12 cellular contexts compared by ENCODE assay signal in genomic region chr17:12730931-12731521, GRCh38. TPM values are rescaled to one million over a fixed set of nuclear protein-coding genes. Genes with fewer than 3 reads are reported as not detected.
A peak's percentile ranks its signal among the peaks of the same experiment; 100 is the strongest.
DNase-seq lines count a peak whose midpoint lies in the region; ATAC-seq and TF ChIP-seq lines count a peak whose summit lies in the region.
"Had no signal": no experiment of that assay in that cellular context is flagged by ENCODE, and none has a peak within 500 bp of the region (broad histone marks: within the 10 kb centered on the region; RNA-seq: fewer than 3 reads in every experiment).

No MANE protein-coding gene starts in this region.

- peak; percentile 79 for ATAC-seq in IMR-90 (ENCODE audit: low read depth)
- peak in 3 of 4 donors; percentile 46 to 58 (median 53) for ATAC-seq in right lobe of liver
- peak; percentile 50 to 83 for ATAC-seq in upper lobe of left lung (ENCODE audit: low FRiP score in 2 of 2)
- ATAC-seq in GM19455 (IDR thresholded peaks at IDR 0.05; ENCODE audit: unreplicated experiment): no peak
- ATAC-seq: T-helper 17 cell had no signal

- CTCF ChIA-PET in IMR-90 (lab: Yijun Ruan, JAX): interaction anchor here (0.8 to 1.2 kb wide), 2 partner anchors 11 to 373 kb away, joined by 3 to 4 read pairs; no protein-coding TSS in a partner anchor

- H3K18ac ChIP-seq in IMR-90 (ENCODE audit: low read depth, low read length): peak overlapping the region; percentile 19

- no peak overlapping the region for H3K14ac ChIP-seq in IMR-90 (replicated peaks; ENCODE audit: low read depth, low read length)

- no peaks in the 10 kb centered on the region for H3K9me3 ChIP-seq in IMR-90 (ENCODE audit: control insufficient read depth, insufficient read depth, low read length)
- no peaks in the 10 kb centered on the region for H3K9me3 ChIP-seq in right lobe of liver
- no peaks in the 10 kb centered on the region for H3K9me3 ChIP-seq in upper lobe of left lung
- no peaks in the 10 kb centered on the region for H3K9me3 ChIP-seq in testis

- no peak overlapping the region for H3K4me3 ChIP-seq in IMR-90 (ENCODE audit: insufficient read depth, low read depth, low read length)
- H3K4me3 ChIP-seq in right lobe of liver: no peak overlapping the region
- no peak overlapping the region for H3K4me3 ChIP-seq in upper lobe of left lung
- no peak overlapping the region for H3K4me3 ChIP-seq in testis

- TF ChIP-seq CTCF in IMR-90 (conservative IDR thresholded peaks at IDR 0.05; ENCODE audit: low read depth, low read length) (no peak), right lobe of liver (IDR thresholded peaks at IDR 0.05) (no peak), upper lobe of left lung (IDR thresholded peaks at IDR 0.05) (no peak), testis (IDR thresholded peaks at IDR 0.05) (no peak)

- H3K79me1 ChIP-seq in IMR-90 (ENCODE audit: low read depth in 1 of 2, low read length in 2 of 2): peaks cover 0 to 8% of the 10 kb centered on the region in 2 experiments; a peak in 1 of 4 replicates

- no peak overlapping the region for H4K8ac ChIP-seq in IMR-90 (ENCODE audit: low read depth in 2 of 2, low read length in 2 of 2)

- no peak overlapping the region for H3K56ac ChIP-seq in IMR-90 (ENCODE audit: extremely low read depth, insufficient read depth, low read length)

- 0 out of 2 replicates have a peak overlapping the region, but pooled peaks have one; percentile 27 for H3K4ac ChIP-seq in IMR-90 (ENCODE audit: low read depth, low read length)

- H4K91ac ChIP-seq in IMR-90 (ENCODE audit: insufficient read depth, low read depth, low read length): peak overlapping the region; percentile 44; the same call in 1 of the 2 replicates

- POLR2A ChIA-PET in IMR-90 (lab: Charles Lee; ENCODE audit: unreplicated experiment): no interaction called here

- 0 out of 2 replicates have a peak overlapping the region, but pooled peaks have one; percentile 19 for H3K23ac ChIP-seq in IMR-90 (ENCODE audit: low read depth, low read length)

- H3K27me3 ChIP-seq in IMR-90 (ENCODE audit: control insufficient read depth, insufficient read depth, low read length) (no peaks in the 10 kb centered on the region), right lobe of liver (no peaks in the 10 kb centered on the region), upper lobe of left lung (no peaks in the 10 kb centered on the region), testis (no peaks in the 10 kb centered on the region)

- no peak for TF ChIP-seq RAD21 in IMR-90 (IDR thresholded peaks at IDR 0.05; ENCODE audit: low read length)

- WGBS in IMR-90 (ENCODE audit: extremely low coverage in 2 of 2, insufficient read length in 1 of 2), 2 experiments: 12% methylated on average over 5 of the region's 10 CpGs; no CpG with 5 or more reads in 1 of the 2 experiments
- 2% methylated on average over 7 of the region's 10 CpGs for WGBS in right lobe of liver (ENCODE audit: insufficient coverage, low coverage, low lambda C conversion rate, missing lambda C conversion rate)
- 31 to 38% methylated on average over 4 to 10 of the region's 10 CpGs for WGBS in upper lobe of left lung, 2 donors
- WGBS in testis, 2 donors: 48 to 54% methylated on average over 4 to 10 of the region's 10 CpGs

- peaks cover 11% of the 10 kb centered on the region; the same call in 1 of the 2 replicates for H4K20me1 ChIP-seq in IMR-90 (ENCODE audit: insufficient read depth, low read length)

- in situ Hi-C loops in IMR-90 (cut with MboI; ENCODE audit: low sequenced_read_pairs): loop anchor here (10.0 kb wide), 1 partner anchor 476 kb away; no protein-coding TSS in a partner anchor

- no peak for TF ChIP-seq POLR2A in IMR-90 (IDR thresholded peaks at IDR 0.05; ENCODE audit: low read depth, low read length)
- no peak for TF ChIP-seq POLR2A in right lobe of liver (IDR thresholded peaks at IDR 0.05)
- TF ChIP-seq POLR2A in upper lobe of left lung (IDR thresholded peaks at IDR 0.05): no peak
- TF ChIP-seq POLR2A in testis (IDR thresholded peaks at IDR 0.05): no peak

- peak overlapping the region; percentile 14 for H2BK5ac ChIP-seq in IMR-90 (ENCODE audit: low read depth, low read length, poor library complexity, severe bottlenecking)

- peak in 1 of 4 donors; percentile 74 for TF ChIP-seq EP300 in upper lobe of left lung (IDR thresholded peaks at IDR 0.05)

- peak overlapping the region; percentile 5 for H2AK9ac ChIP-seq in IMR-90 (replicated peaks; ENCODE audit: low read depth, low read length, poor library complexity)

- H3K9me1 ChIP-seq in IMR-90 (ENCODE audit: insufficient read depth, low read length): peaks cover 20% of the 10 kb centered on the region; the same call in 1 of the 2 replicates

- no peak overlapping the region for H2BK20ac ChIP-seq in IMR-90 (ENCODE audit: low read depth, low read length)

- H3K36me3 ChIP-seq in IMR-90 (ENCODE audit: control insufficient read depth, insufficient read depth, low read length) (peaks cover 12% of the 10 kb centered on the region), right lobe of liver (no peaks in the 10 kb centered on the region), upper lobe of left lung (no peaks in the 10 kb centered on the region), testis (ENCODE audit: low read depth, missing control alignments) (no peaks in the 10 kb centered on the region)

- BruUV-seq in IMR-90 (replicated peaks; lab: Mats Ljungman, UMichigan): no TSS peak

- H2BK15ac ChIP-seq in IMR-90 (ENCODE audit: low read depth, low read length): no peak overlapping the region

- intact Hi-C loops in IMR-90 (cut with micrococcal nuclease) (no loop called here), right lobe of liver (cut with DNase I) (no loop called here), testis (cut with DNase I; ENCODE audit: low total_unique reads) (no loop called here)

- H4K5ac ChIP-seq in IMR-90 (ENCODE audit: low read depth, low read length): 0 out of 2 replicates have a peak overlapping the region, but pooled peaks have one; percentile 7

- H3K4me1 ChIP-seq in IMR-90 (ENCODE audit: control insufficient read depth, insufficient read depth, low read length) (peaks cover 22% of the 10 kb centered on the region), right lobe of liver (no peaks in the 10 kb centered on the region), upper lobe of left lung (peaks cover 0 to 14% (median 10%) of the 10 kb centered on the region in 4 donors), testis (peaks cover 12% of the 10 kb centered on the region)

- DNase-seq in IMR-90 (peak; percentile 78), epithelial cell of prostate (ENCODE audit: low read depth, low spot score) (no peak), right lobe of liver (no peak), upper lobe of left lung (peak in 1 of 2 donors; percentile 86), superior temporal gyrus (ENCODE audit: extremely low spot score) (no peak), NCI-H1436 treated with DMSO at 0.1 percent for 48 hours (lab: John Stamatoyannopoulos, UW) (no peak), testis (no peak)
- DNase-seq: activated naive CD8-positive, alpha-beta T cell treated with anti-CD3 and anti-CD28 coated beads, Interleukin-2, amount 10 ng/mL, durations not matched to agents 7 days and 5 days; NCI-H1092; stimulated activated CD4-positive, alpha-beta T cell treated with anti-CD3 and anti-CD28 coated beads, Interleukin-4, amount 100 ng/mL, for 4 hours; T-helper 17 cell had no signal

- H2AFZ ChIP-seq in IMR-90 (replicated peaks; ENCODE audit: low read length, poor library complexity): peak overlapping the region; percentile 70

- H3K9ac ChIP-seq in IMR-90 (ENCODE audit: low read depth, low read length): no peak overlapping the region

- H3K4me2 ChIP-seq in IMR-90 (ENCODE audit: low read depth, low read length): 0 out of 2 replicates have a peak overlapping the region, but pooled peaks have one; percentile 2

- H2BK120ac ChIP-seq in IMR-90 (ENCODE audit: low read depth, low read length): no peak overlapping the region

- peak overlapping the region; percentile 33; the same call in 1 of the 2 replicates for H3K27ac ChIP-seq in IMR-90 (ENCODE audit: insufficient read depth, low read length)
- peak overlapping the region; percentile 19 for H3K27ac ChIP-seq in epithelial cell of prostate
- no peak overlapping the region for H3K27ac ChIP-seq in right lobe of liver
- peak overlapping the region in 3 of 4 donors; percentile 35 to 72 (median 42) for H3K27ac ChIP-seq in upper lobe of left lung
- H3K27ac ChIP-seq in testis: peak overlapping the region in 1 of 2 donors; percentile 5

- dilution Hi-C loops in IMR-90 (cut with HindIII; ENCODE audit: low sequenced_read_pairs, unreplicated experiment): no loop called here

- H2AK5ac ChIP-seq in IMR-90 (ENCODE audit: low read depth, low read length): peak overlapping the region; percentile 1; the same call in 1 of the 2 replicates

TF ChIP-seq in IMR-90, 13 proteins besides CTCF, POLR2A, EP300 and RAD21:
- TF ChIP-seq MAFK (IDR thresholded peaks at IDR 0.05; ENCODE audit: low read depth, low read length): 0 out of 2 replicates have a peak, but pooled peaks have one; percentile 3
- no peak for TF ChIP-seq ELK1 (IDR thresholded peaks at IDR 0.05; ENCODE audit: borderline replicate concordance, low read depth, low read length)
- no peak for TF ChIP-seq CHD1 (IDR thresholded peaks at IDR 0.05; ENCODE audit: low read depth, low read length)
- TF ChIP-seq FOS (IDR thresholded peaks at IDR 0.05; ENCODE audit: low read depth, low read length): peak; percentile 44; the same call in 1 of the 2 replicates
- TF ChIP-seq MAZ (IDR thresholded peaks at IDR 0.05; ENCODE audit: borderline replicate concordance, low read depth, low read length): peak; percentile 45; the same call in 1 of the 2 replicates

RNA-seq across cellular contexts. Expression of gene ARHGAP44, which starts 58.3 kb away (rescaled TPM):
- total RNA-seq in IMR-90 (2012; rRNA removed) (0.54 and 1.1 TPM in 2 replicates), right lobe of liver (1 to 10 TPM in 1 of 6 experiments, under 1 TPM in 5; 0.49 to 1.1 (median 0.63) TPM), upper lobe of left lung (10 to 100 TPM; 36.3 to 56.4 (median 41.8) TPM), testis (10 to 100 TPM; 11.0 to 11.3 TPM)
- polyA plus RNA-seq in IMR-90 (2012; rRNA removed) (1.0 and 1.2 TPM in 2 replicates), testis (ENCODE audit: insufficient read depth, low read depth, low replicate concordance) (9.3 TPM)
- polyA plus RNA-seq in IMR-90 (2012; cell fraction: cytosol; rRNA removed): 0.67 and 0.75 TPM in 2 replicates
- 2.3 and 2.6 TPM in 2 replicates for polyA plus RNA-seq in IMR-90 (2012; cell fraction: nucleus; rRNA removed; ENCODE audit: low replicate concordance)
- total RNA-seq: activated naive CD8-positive, alpha-beta T cell treated with anti-CD3 and anti-CD28 coated beads, Interleukin-2, amount 10 ng/mL, durations not matched to agents 7 days and 5 days; T-helper 17 cell had no signal

Comparison
In these comparisons a context has a peak if more than half of its experiments do, and no peak if none do; other contexts are left out.
1. H3K27ac ChIP-seq: peak in IMR-90 (single experiment), epithelial cell of prostate (single experiment) and upper lobe of left lung (3 of 4); none in right lobe of liver (0 of 3).